21 cellular contexts compared by ENCODE assay signal in genomic region chr11:75852406-75853017, GRCh38.
"Had no signal": no experiment of that assay in that cellular context is flagged by ENCODE, and none has a peak within 500 bp of the region (broad histone marks: within the 10 kb centered on the region; RNA-seq: fewer than 3 reads in every experiment).

No MANE protein-coding gene starts in this region.

- H3K36me3 ChIP-seq: pancreas had no signal

- ATAC-seq: activated CD8-positive, alpha-beta T cell treated with anti-CD3 and anti-CD28 coated beads for 36 hours; activated naive CD4-positive, alpha-beta T cell treated with anti-CD3 and anti-CD28 coated beads, Interleukin-2, amount 50 U/mL, for 72 hours; activated T-cell treated with anti-CD3 and anti-CD28 coated beads, Interleukin-2, amount 50 U/mL, for 72 hours; gastroesophageal sphincter; left colon; naive thymus-derived CD4-positive, alpha-beta T cell; pancreas; psoas muscle; upper lobe of right lung had no signal

- H3K27ac Mint-ChIP-seq: activated CD8-positive, alpha-beta T cell treated with anti-CD3 and anti-CD28 coated beads for 36 hours; activated naive CD4-positive, alpha-beta T cell treated with anti-CD3 and anti-CD28 coated beads, Interleukin-2, amount 50 U/mL, for 72 hours; activated T-cell treated with anti-CD3 and anti-CD28 coated beads, Interleukin-2, amount 50 U/mL, for 72 hours; naive thymus-derived CD4-positive, alpha-beta T cell had no signal

- DNase-seq: activated CD4-positive, alpha-beta T cell treated with anti-CD3 and anti-CD28 coated beads for 1 hour; activated CD4-positive, alpha-beta T cell treated with anti-CD3 and anti-CD28 coated beads, Interleukin-2, amount 50 U/mL, for 1 hour; activated CD8-positive, alpha-beta T cell treated with anti-CD3 and anti-CD28 coated beads for 36 hours; activated naive CD4-positive, alpha-beta T cell; activated T-cell treated with anti-CD3 and anti-CD28 coated beads, Interleukin-2, amount 50 U/mL, for 72 hours; anterior cingulate cortex; effector CD8-positive, alpha-beta T cell; hippocampal formation; kidney; left colon; midbrain; naive thymus-derived CD4-positive, alpha-beta T cell; nucleus accumbens; pancreas; psoas muscle; stimulated activated CD4-positive, alpha-beta T cell treated with anti-CD3 and anti-CD28 coated beads, Interleukin-2, amount 100 ng/mL, for 48 hours; stimulated activated naive CD4-positive, alpha-beta T cell treated with Interleukin-2 at 50 U/mL for 16 hours; T-helper 2 cell; upper lobe of right lung had no signal

- H3K27me3 ChIP-seq: gastroesophageal sphincter, pancreas, upper lobe of right lung had no signal

- H3K9me3 Mint-ChIP-seq: activated CD8-positive, alpha-beta T cell treated with anti-CD3 and anti-CD28 coated beads for 36 hours; activated naive CD4-positive, alpha-beta T cell treated with anti-CD3 and anti-CD28 coated beads, Interleukin-2, amount 50 U/mL, for 72 hours; activated T-cell treated with anti-CD3 and anti-CD28 coated beads, Interleukin-2, amount 50 U/mL, for 72 hours had no signal

- H3K36me3 Mint-ChIP-seq: activated naive CD4-positive, alpha-beta T cell treated with anti-CD3 and anti-CD28 coated beads, Interleukin-2, amount 50 U/mL, for 72 hours had no signal

- H3K27me3 Mint-ChIP-seq: activated CD8-positive, alpha-beta T cell treated with anti-CD3 and anti-CD28 coated beads for 36 hours; naive thymus-derived CD4-positive, alpha-beta T cell had no signal

- H3K27ac ChIP-seq: pancreas, upper lobe of right lung had no signal

- H3K4me3 Mint-ChIP-seq: activated CD8-positive, alpha-beta T cell treated with anti-CD3 and anti-CD28 coated beads for 36 hours; activated T-cell treated with anti-CD3 and anti-CD28 coated beads, Interleukin-2, amount 50 U/mL, for 72 hours; naive thymus-derived CD4-positive, alpha-beta T cell had no signal

- H3K4me3 ChIP-seq: gastroesophageal sphincter, pancreas, psoas muscle, upper lobe of right lung had no signal

- H3K9me3 ChIP-seq: gastroesophageal sphincter, pancreas, psoas muscle, upper lobe of right lung had no signal
